In the genomic region with DNA sequence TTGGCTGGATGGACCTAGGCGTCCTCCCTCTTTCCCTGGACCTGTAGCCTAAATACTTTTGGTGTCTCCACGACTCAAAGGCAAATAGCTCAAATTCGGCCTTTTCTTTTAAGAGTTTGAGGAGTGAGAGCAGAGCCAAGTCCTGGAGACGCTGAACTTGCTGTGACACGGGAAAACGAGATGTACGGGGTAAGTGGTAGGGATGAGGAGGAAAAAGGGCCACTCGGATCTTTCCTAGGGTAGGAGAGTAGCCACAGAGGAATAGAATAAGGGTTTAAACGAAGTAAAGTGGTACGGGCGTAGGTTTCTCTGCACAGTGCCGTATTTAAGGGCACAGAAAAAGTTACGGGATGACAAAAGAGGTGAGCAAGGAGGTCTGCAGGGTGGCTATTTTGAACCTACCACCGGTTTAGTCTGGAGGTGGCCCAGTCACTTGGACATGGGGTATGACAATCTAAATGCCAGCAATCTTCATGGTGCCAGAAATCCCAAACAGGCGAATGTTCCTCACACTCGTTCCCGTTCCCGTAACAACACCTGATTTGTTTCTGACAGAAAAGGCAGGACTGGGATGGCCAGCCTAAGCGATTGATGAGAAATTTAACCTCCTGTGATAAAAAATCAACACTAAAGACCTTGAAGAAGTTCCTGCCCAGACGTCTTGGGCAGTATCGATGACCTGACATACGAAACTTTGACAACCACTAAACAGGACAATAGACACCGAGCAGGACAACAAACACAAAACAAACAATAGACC, we compare ENCODE assay signal across 27 cellular contexts.
DNase-seq lines count a peak whose midpoint lies in the region; ATAC-seq and TF ChIP-seq lines count a peak whose summit lies in the region.
"Had no signal": no experiment of that assay in that cellular context is flagged by ENCODE, and none has a peak within 500 bp of the region (broad histone marks: within the 10 kb centered on the region; RNA-seq: fewer than 3 reads in every experiment).

No MANE protein-coding gene starts in this region.

- no peak for ATAC-seq in activated naive CD4-positive, alpha-beta T cell treated with anti-CD3 and anti-CD28 coated beads, Interleukin-2, amount 50 U/mL, for 72 hours
- ATAC-seq in WTC11 (no peak), left lung (no peak), GM19397 (IDR thresholded peaks at IDR 0.05; ENCODE audit: unreplicated experiment) (no peak)
- ATAC-seq: heart left ventricle, mucosa of descending colon had no signal

- H3K27ac ChIP-seq in smooth muscle cell (ENCODE audit: low read depth): no peak overlapping the region
- no peak overlapping the region for H3K27ac ChIP-seq in left lung
- H3K27ac ChIP-seq: brain microvascular endothelial cell, C4-2B, coronary artery, heart left ventricle, left ventricle myocardium inferior, uterus had no signal

- TF ChIP-seq CTCF in WTC11 (IDR thresholded peaks at IDR 0.05) (no peak), endothelial cell (IDR thresholded peaks at IDR 0.05; ENCODE audit: unreplicated experiment) (no peak), smooth muscle cell (IDR thresholded peaks at IDR 0.05; ENCODE audit: borderline replicate concordance, insufficient read depth, poor library complexity, severe bottlenecking) (no peak), left lung (IDR thresholded peaks at IDR 0.05) (no peak)

- H3K27me3 Mint-ChIP-seq in activated naive CD4-positive, alpha-beta T cell treated with anti-CD3 and anti-CD28 coated beads, Interleukin-2, amount 10 ng/mL, durations not matched to agents 7 days and 5 days: peaks cover 100% of the 10 kb centered on the region
- H3K27me3 Mint-ChIP-seq in WTC11 (ENCODE audit: low read depth) (peaks cover 97% of the 10 kb centered on the region), endothelial cell (ENCODE audit: unreplicated experiment) (peaks cover 32% of the 10 kb centered on the region)

- peak overlapping the region; percentile 53 for H3K4me3 Mint-ChIP-seq in activated naive CD4-positive, alpha-beta T cell treated with anti-CD3 and anti-CD28 coated beads, Interleukin-2, amount 10 ng/mL, durations not matched to agents 7 days and 5 days
- H3K4me3 Mint-ChIP-seq in WTC11: peak overlapping the region; percentile 74
- peak overlapping the region; percentile 76 for H3K4me3 Mint-ChIP-seq in endothelial cell (ENCODE audit: unreplicated experiment)

- CTCF ChIA-PET in activated naive CD4-positive, alpha-beta T cell treated with anti-CD3 and anti-CD28 coated beads, Interleukin-2, amount 10 ng/mL, durations not matched to agents 7 days and 5 days (lab: Charles Lee): no interaction called here
- CTCF ChIA-PET in WTC11 (lab: Charles Lee): interaction anchor here (0.8 to 2.9 kb wide), 7 partner anchors 9 to 64 kb away, joined by 4 to 15 read pairs (median 7); no protein-coding TSS in a partner anchor

- 24% methylated on average over 23 of the region's 23 CpGs for WGBS in smooth muscle cell (ENCODE audit: low lambda C conversion rate)

- H2AFZ ChIP-seq in smooth muscle cell (ENCODE audit: low read depth): peak overlapping the region; percentile 74

- intact Hi-C loops in left lung (cut with DNase I): no loop called here
- intact Hi-C loops in cardiac septum (cut with DNase I): no loop called here

- no peaks in the 10 kb centered on the region for H4K20me1 ChIP-seq in smooth muscle cell (ENCODE audit: low read depth)

- H3K4me2 ChIP-seq in smooth muscle cell: peak overlapping the region; percentile 80

- H3K36me3 ChIP-seq in smooth muscle cell (ENCODE audit: low read depth) (no peaks in the 10 kb centered on the region), left lung (no peaks in the 10 kb centered on the region)
- H3K36me3 ChIP-seq: brain microvascular endothelial cell, heart left ventricle, left ventricle myocardium inferior, uterus had no signal

- no peak overlapping the region for H3K9ac ChIP-seq in smooth muscle cell (ENCODE audit: low read depth)

- peak overlapping the region; percentile 39 for H3K4me3 ChIP-seq in smooth muscle cell
- H3K4me3 ChIP-seq in left lung: no peak overlapping the region
- H3K4me3 ChIP-seq: coronary artery, heart left ventricle, left ventricle myocardium inferior, mucosa of descending colon, uterus had no signal

- H3K9me3 ChIP-seq in smooth muscle cell (replicated peaks; ENCODE audit: low read depth) (no peaks in the 10 kb centered on the region), left lung (no peaks in the 10 kb centered on the region)
- H3K9me3 ChIP-seq: heart left ventricle, left ventricle myocardium inferior, mucosa of descending colon, uterus had no signal

- H3K4me1 Mint-ChIP-seq in activated naive CD4-positive, alpha-beta T cell treated with anti-CD3 and anti-CD28 coated beads, Interleukin-2, amount 10 ng/mL, durations not matched to agents 7 days and 5 days: peaks cover 2% of the 10 kb centered on the region
- peaks cover 86% of the 10 kb centered on the region for H3K4me1 Mint-ChIP-seq in WTC11
- H3K4me1 Mint-ChIP-seq in endothelial cell (ENCODE audit: unreplicated experiment): peaks cover 72% of the 10 kb centered on the region

- H3K4me1 ChIP-seq in smooth muscle cell (ENCODE audit: low read depth) (peaks cover 26% of the 10 kb centered on the region), left lung (no peaks in the 10 kb centered on the region)
- H3K4me1 ChIP-seq: heart left ventricle, left ventricle myocardium inferior, uterus had no signal

- peaks cover 6% of the 10 kb centered on the region for H3K9me3 Mint-ChIP-seq in activated naive CD4-positive, alpha-beta T cell treated with anti-CD3 and anti-CD28 coated beads, Interleukin-2, amount 10 ng/mL, durations not matched to agents 7 days and 5 days
- H3K9me3 Mint-ChIP-seq in activated naive CD4-positive, alpha-beta T cell treated with anti-CD3 and anti-CD28 coated beads, Interleukin-2, amount 50 U/mL, for 72 hours: peaks cover 21 to 30% of the 10 kb centered on the region in 2 donors
- no peaks in the 10 kb centered on the region for H3K9me3 Mint-ChIP-seq in WTC11
- H3K9me3 Mint-ChIP-seq in endothelial cell (ENCODE audit: unreplicated experiment): no peaks in the 10 kb centered on the region

- peaks cover 26% of the 10 kb centered on the region for H3F3A ChIP-seq in smooth muscle cell (ENCODE audit: low read depth)

- H3K27ac Mint-ChIP-seq in activated naive CD4-positive, alpha-beta T cell treated with anti-CD3 and anti-CD28 coated beads, Interleukin-2, amount 10 ng/mL, durations not matched to agents 7 days and 5 days: peak overlapping the region; percentile 87
- H3K27ac Mint-ChIP-seq in activated naive CD4-positive, alpha-beta T cell treated with anti-CD3 and anti-CD28 coated beads, Interleukin-2, amount 50 U/mL, for 72 hours: peak overlapping the region in 1 of 2 donors; percentile 78
- H3K27ac Mint-ChIP-seq in WTC11 (no peak overlapping the region), endothelial cell (ENCODE audit: unreplicated experiment) (no peak overlapping the region)

- peaks cover 15% of the 10 kb centered on the region for H3K36me3 Mint-ChIP-seq in activated naive CD4-positive, alpha-beta T cell treated with anti-CD3 and anti-CD28 coated beads, Interleukin-2, amount 10 ng/mL, durations not matched to agents 7 days and 5 days
- peaks cover 46 to 52% of the 10 kb centered on the region in 2 donors for H3K36me3 Mint-ChIP-seq in activated naive CD4-positive, alpha-beta T cell treated with anti-CD3 and anti-CD28 coated beads, Interleukin-2, amount 50 U/mL, for 72 hours
- H3K36me3 Mint-ChIP-seq in WTC11: no peaks in the 10 kb centered on the region; the same call in 1 of the 2 replicates
- peaks cover 4% of the 10 kb centered on the region for H3K36me3 Mint-ChIP-seq in endothelial cell (ENCODE audit: low read depth, unreplicated experiment)

- H3K27me3 ChIP-seq in smooth muscle cell (ENCODE audit: low read depth) (peaks cover 89% of the 10 kb centered on the region), left lung (peaks cover 94 to 100% of the 10 kb centered on the region in 2 donors)

- POLR2A ChIA-PET in WTC11 (lab: Charles Lee): interaction anchor here (0.7 kb wide), 1 partner anchor 31 kb away, joined by 3 read pairs; no protein-coding TSS in a partner anchor

- no peaks in the 10 kb centered on the region for H3K79me2 ChIP-seq in smooth muscle cell (ENCODE audit: low read depth)

- no peak for DNase-seq in activated naive CD4-positive, alpha-beta T cell treated with anti-CD3 and anti-CD28 coated beads, Interleukin-2, amount 10 ng/mL, durations not matched to agents 7 days and 5 days
- no peak for DNase-seq in activated naive CD4-positive, alpha-beta T cell treated with anti-CD3 and anti-CD28 coated beads, Interleukin-2, amount 50 U/mL, for 72 hours (ENCODE audit: low spot score in 2 of 2)
- DNase-seq in WTC11 (ENCODE audit: low spot score) (no peak), endothelial cell (ENCODE audit: low spot score) (no peak), smooth muscle cell (lab: John Stamatoyannopoulos, UW; ENCODE audit: unreplicated experiment) (no peak), left lung (no peak), cardiac septum (ENCODE audit: low spot score) (no peak)
- DNase-seq: ACHN; activated CD4-positive, alpha-beta T cell treated with anti-CD3 and anti-CD28 coated beads for 48 hours; activated T-cell treated with anti-CD3 and anti-CD28 coated beads, Interleukin-2, amount 50 U/mL, for 1 hour; brain microvascular endothelial cell; heart left ventricle; immature natural killer cell; KG1; left ventricle myocardium inferior; mucosa of descending colon; MV-4-11; NCI-H187 treated with DMSO at 0.1 percent for 48 hours; NCI-H226; NCI-H82; OCI-M1; Right ventricle myocardium superior; stimulated activated CD4-positive, alpha-beta T cell treated with anti-CD3 and anti-CD28 coated beads, Interleukin-12 subunit alpha, Interleukin-12 subunit beta, amount 100 ng/mL, for 4 hours; uterus had no signal

TF ChIP-seq in WTC11, 78 proteins besides CTCF, POLR2A, EP300 and RAD21 (continues in another document):
- TF ChIP-seq, protein P1, sequence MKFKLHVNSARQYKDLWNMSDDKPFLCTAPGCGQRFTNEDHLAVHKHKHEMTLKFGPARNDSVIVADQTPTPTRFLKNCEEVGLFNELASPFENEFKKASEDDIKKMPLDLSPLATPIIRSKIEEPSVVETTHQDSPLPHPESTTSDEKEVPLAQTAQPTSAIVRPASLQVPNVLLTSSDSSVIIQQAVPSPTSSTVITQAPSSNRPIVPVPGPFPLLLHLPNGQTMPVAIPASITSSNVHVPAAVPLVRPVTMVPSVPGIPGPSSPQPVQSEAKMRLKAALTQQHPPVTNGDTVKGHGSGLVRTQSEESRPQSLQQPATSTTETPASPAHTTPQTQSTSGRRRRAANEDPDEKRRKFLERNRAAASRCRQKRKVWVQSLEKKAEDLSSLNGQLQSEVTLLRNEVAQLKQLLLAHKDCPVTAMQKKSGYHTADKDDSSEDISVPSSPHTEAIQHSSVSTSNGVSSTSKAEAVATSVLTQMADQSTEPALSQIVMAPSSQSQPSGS (CRISPR knock-in tag; IDR thresholded peaks at IDR 0.05; ENCODE audit: borderline replicate concordance, low read depth): no peak
